ENCODE assay signal across 14 cellular contexts in genomic region chr4:153063490-153063889, GRCh38.
A peak's percentile ranks its signal among the peaks of the same experiment; 100 is the strongest.
DNase-seq lines count a peak whose midpoint lies in the region; ATAC-seq and TF ChIP-seq lines count a peak whose summit lies in the region.
"Had no signal": no experiment of that assay in that cellular context is flagged by ENCODE, and none has a peak within 500 bp of the region (broad histone marks: within the 10 kb centered on the region; RNA-seq: fewer than 3 reads in every experiment).

No MANE protein-coding gene starts in this region.

- H3K9me3 ChIP-seq in mucosa of descending colon: no peaks in the 10 kb centered on the region
- H3K9me3 ChIP-seq in transverse colon: no peaks in the 10 kb centered on the region

- no peak for TF ChIP-seq POLR2A in transverse colon (IDR thresholded peaks at IDR 0.05)

- in situ Hi-C loops in transverse colon (cut with MboI; ENCODE audit: low pct_ligation_motif_present in 1 of 4, low pct_unique_long_range_greater_than_20kb in 1 of 4, low sequenced_read_pairs in 3 of 4): no loop called here

- no peak for TF ChIP-seq EP300 in transverse colon (IDR thresholded peaks at IDR 0.05; ENCODE audit: low read depth)

- ATAC-seq in mucosa of descending colon: peak; percentile 35
- ATAC-seq in HG03342 (IDR thresholded peaks at IDR 0.05; ENCODE audit: unreplicated experiment): no peak

- H3K4me1 ChIP-seq in mucosa of descending colon (ENCODE audit: low read depth) (peaks cover 9% of the 10 kb centered on the region), transverse colon (peaks cover 0 to 27% (median 13%) of the 10 kb centered on the region in 4 donors)

- WGBS in transverse colon (ENCODE audit: low coverage in 1 of 2), 2 donors: 86 to 95% methylated on average over 4 of the region's 4 CpGs

- no peaks in the 10 kb centered on the region for H3K27me3 ChIP-seq in transverse colon

- H3K27ac ChIP-seq in VCaP: peak overlapping the region; percentile 99
- H3K27ac ChIP-seq in transverse colon: no peak overlapping the region

- TF ChIP-seq CTCF in VCaP (conservative IDR thresholded peaks at IDR 0.05): no peak
- TF ChIP-seq CTCF in mucosa of descending colon (IDR thresholded peaks at IDR 0.05): no peak
- TF ChIP-seq CTCF in transverse colon (IDR thresholded peaks at IDR 0.05): no peak

- DNase-seq in kidney tubule cell (ENCODE audit: low spot score) (peak; percentile 37), mucosa of descending colon (no peak), NCI-H2029 treated with DMSO at 0.1 percent for 48 hours (lab: John Stamatoyannopoulos, UW) (no peak), transverse colon (no peak)
- DNase-seq in effector CD8-positive, alpha-beta T cell (lab: John Stamatoyannopoulos, UW): no peak
- DNase-seq: C1 segment of cervical spinal cord; Calu3; CD4-positive, alpha-beta memory T cell; COR-L47; DND-41; H7; HCEC 1CT had no signal

- intact Hi-C loops in mucosa of descending colon (cut with DNase I, micrococcal nuclease): no loop called here
- intact Hi-C loops in transverse colon (cut with DNase I; ENCODE audit: low total_unique reads): no loop called here

- H3K4me3 ChIP-seq in mucosa of descending colon: no peak overlapping the region
- no peak overlapping the region for H3K4me3 ChIP-seq in transverse colon

- H3K36me3 ChIP-seq in mucosa of descending colon (ENCODE audit: low read depth) (no peaks in the 10 kb centered on the region), transverse colon (no peaks in the 10 kb centered on the region)
